Comparison of ENCODE assay signal across 26 cellular contexts in genomic region chr1:62111084-62111483, GRCh38.
A peak's percentile ranks its signal among the peaks of the same experiment; 100 is the strongest.
DNase-seq lines count a peak whose midpoint lies in the region; ATAC-seq and TF ChIP-seq lines count a peak whose summit lies in the region.
"Had no signal": no experiment of that assay in that cellular context is flagged by ENCODE, and none has a peak within 500 bp of the region (broad histone marks: within the 10 kb centered on the region; RNA-seq: fewer than 3 reads in every experiment).

No MANE protein-coding gene starts in this region.

- no peak overlapping the region for H3K4me3 Mint-ChIP-seq in nephron
- H3K4me3 Mint-ChIP-seq: activated naive CD8-positive, alpha-beta T cell treated with anti-CD3 and anti-CD28 coated beads for 36 hours; central memory CD8-positive, alpha-beta T cell; IgD-negative memory B cell; naive thymus-derived CD4-positive, alpha-beta T cell had no signal

- H3K9me3 Mint-ChIP-seq in nephron, result no peaks in the 10 kb centered on the region
- H3K9me3 Mint-ChIP-seq: activated naive CD8-positive, alpha-beta T cell treated with anti-CD3 and anti-CD28 coated beads for 36 hours; central memory CD8-positive, alpha-beta T cell; IgD-negative memory B cell; naive thymus-derived CD4-positive, alpha-beta T cell had no signal

- H3K36me3 Mint-ChIP-seq in nephron (ENCODE audit: low read depth), result peaks cover 7% of the 10 kb centered on the region

- no peaks in the 10 kb centered on the region for H3K27me3 Mint-ChIP-seq in nephron (ENCODE audit: low read depth)
- H3K27me3 Mint-ChIP-seq: activated naive CD8-positive, alpha-beta T cell treated with anti-CD3 and anti-CD28 coated beads for 36 hours; central memory CD8-positive, alpha-beta T cell; IgD-negative memory B cell; naive thymus-derived CD4-positive, alpha-beta T cell had no signal

- peaks cover 11% of the 10 kb centered on the region for H3K4me1 Mint-ChIP-seq in nephron
- H3K4me1 Mint-ChIP-seq: activated naive CD8-positive, alpha-beta T cell treated with anti-CD3 and anti-CD28 coated beads for 36 hours; central memory CD8-positive, alpha-beta T cell; naive thymus-derived CD4-positive, alpha-beta T cell had no signal

- no peak overlapping the region for H3K4me3 ChIP-seq in LNCaP clone FGC (ENCODE audit: low read depth, low read length)
- H3K4me3 ChIP-seq: GM23248, pancreas, upper lobe of right lung had no signal

- DNase-seq in NCI-H1694 treated with DMSO at 0.1 percent for 48 hours (lab: John Stamatoyannopoulos, UW) (peak; percentile 4), NCI-H1694 (lab: John Stamatoyannopoulos, UW) (no peak), LNCaP clone FGC (ENCODE audit: low read depth) (no peak), dermis blood vessel endothelial cell (peak; percentile 30), LoVo (ENCODE audit: low spot score) (no peak), SIG-M5 treated with dmso at 0.1 percent for 504 hours (lab: John Stamatoyannopoulos, UW; ENCODE audit: unreplicated experiment) (no peak)
- DNase-seq: activated CD4-positive, alpha-beta T cell treated with anti-CD3 and anti-CD28 coated beads, Interleukin-2, amount 50 U/mL, for 1 hour; activated CD8-positive, alpha-beta memory T cell treated with anti-CD3 and anti-CD28 coated beads, Interleukin-2, amount 50 U/mL, for 4 hours; activated naive CD8-positive, alpha-beta T cell treated with anti-CD3 and anti-CD28 coated beads for 36 hours; BE2C; COR-L47; effector CD8-positive, alpha-beta T cell; GM23248; kidney glomerular epithelial cell; MM.1S; naive thymus-derived CD4-positive, alpha-beta T cell; NCI-H1417 treated with DMSO at 0.1 percent for 48 hours; NCI-H774; pancreas; SIG-M5; T-helper 2 cell; upper lobe of right lung had no signal

- ATAC-seq in GM21576 (IDR thresholded peaks at IDR 0.05; ENCODE audit: unreplicated experiment), result no peak
- ATAC-seq: naive thymus-derived CD4-positive, alpha-beta T cell; pancreas; upper lobe of right lung had no signal

- peak overlapping the region in 2 of 3 experiments; percentile 41 to 71 for H3K27ac Mint-ChIP-seq in nephron
- H3K27ac Mint-ChIP-seq: activated naive CD8-positive, alpha-beta T cell treated with anti-CD3 and anti-CD28 coated beads for 36 hours; IgD-negative memory B cell; naive thymus-derived CD4-positive, alpha-beta T cell had no signal

- peak; percentile 25 for TF ChIP-seq CTCF in LNCaP clone FGC (IDR thresholded peaks at IDR 0.05; ENCODE audit: control insufficient read depth, extremely low read depth, insufficient read depth)
- TF ChIP-seq CTCF in nephron (IDR thresholded peaks at IDR 0.05; ENCODE audit: unreplicated experiment in 3 of 3), result peak in 2 of 3 experiments; percentile 16 to 18

Comparison
In these comparisons a context has a peak if more than half of its experiments do, and no peak if none do; other contexts are left out.
1. DNase-seq: peak in NCI-H1694 treated with DMSO at 0.1 percent for 48 hours (single experiment) and dermis blood vessel endothelial cell (single experiment); none in NCI-H1694 (single experiment), LNCaP clone FGC (single experiment), LoVo (single experiment) and SIG-M5 treated with dmso at 0.1 percent for 504 hours (single experiment).